ENCODE assay signal across 21 cellular contexts in the genomic region with DNA sequence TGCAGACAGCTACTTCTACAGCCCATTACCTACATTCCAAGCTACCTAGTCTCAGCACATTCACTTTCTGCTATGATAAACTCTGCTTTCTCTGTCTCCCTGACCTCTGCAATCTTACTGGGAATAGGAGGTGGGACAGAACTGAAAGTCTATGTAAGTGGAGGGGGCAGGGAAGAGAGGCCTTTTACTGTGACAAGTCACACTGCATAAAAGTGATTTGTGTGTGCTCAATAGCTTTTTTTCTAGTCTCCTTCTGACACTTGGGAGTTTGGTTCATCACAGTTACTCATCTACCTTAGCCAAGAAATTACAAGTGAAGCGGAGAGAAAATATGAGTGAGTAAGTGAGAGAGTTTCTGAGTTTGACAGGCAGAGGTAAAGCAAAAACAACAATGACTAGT.
"Had no signal": no experiment of that assay in that cellular context is flagged by ENCODE, and none has a peak within 500 bp of the region (broad histone marks: within the 10 kb centered on the region; RNA-seq: fewer than 3 reads in every experiment).

No MANE protein-coding gene starts in this region.

- H3K27me3 ChIP-seq: SJSA1 had no signal

- H3K9ac ChIP-seq: KMS-11 had no signal

- H3K4me1 ChIP-seq: SJSA1 had no signal

- DNase-seq: Kasumi-1, MM.1S, NCI-H1092 treated with DMSO at 0.1 percent for 48 hours, NCI-H1436, NCI-H187, NCI-H2029, NCI-H2081 treated with DMSO at 0.1 percent for 48 hours, NCI-H2171, NCI-H226, NCI-H446, NCI-H510A, NCI-H524 treated with DMSO at 0.1 percent for 48 hours, NCI-H69, NCI-H774, Right ventricle myocardium superior, RPMI8226, SIG-M5 had no signal

- H3K4me2 ChIP-seq: KMS-11 had no signal

- H3K27ac ChIP-seq: KMS-11, SJSA1, SK-N-MC had no signal

- H3K9me3 ChIP-seq: SJSA1 had no signal

- H3K4me3 ChIP-seq: K562, SJSA1, SK-N-MC had no signal

- H3K36me3 ChIP-seq: SJSA1 had no signal
